ENCODE assay signal across 21 cellular contexts in genomic region chr7:11612737-11613136, GRCh38.
DNase-seq lines count a peak whose midpoint lies in the region; ATAC-seq and TF ChIP-seq lines count a peak whose summit lies in the region.
"Had no signal": no experiment of that assay in that cellular context is flagged by ENCODE, and none has a peak within 500 bp of the region (broad histone marks: within the 10 kb centered on the region; RNA-seq: fewer than 3 reads in every experiment).

No MANE protein-coding gene starts in this region.

- H4K20me1 ChIP-seq in MM.1S (ENCODE audit: insufficient read depth, low read length) = no peaks in the 10 kb centered on the region
- H4K20me1 ChIP-seq: BLaER1 had no signal

- H3K9me3 ChIP-seq in MM.1S (replicated peaks; ENCODE audit: insufficient read depth, low read length) = no peaks in the 10 kb centered on the region
- H3K9me3 ChIP-seq in HAP-1 = no peaks in the 10 kb centered on the region
- H3K9me3 ChIP-seq: BLaER1, Caco-2, gastroesophageal sphincter, Peyer's patch, SJCRH30 had no signal

- ATAC-seq in GM18868 (IDR thresholded peaks at IDR 0.05; ENCODE audit: unreplicated experiment) (peak; percentile 41), GM21576 (IDR thresholded peaks at IDR 0.05; ENCODE audit: unreplicated experiment) (peak; percentile 40), HG03039 (IDR thresholded peaks at IDR 0.05; ENCODE audit: unreplicated experiment) (peak; percentile 37)
- ATAC-seq: gastroesophageal sphincter had no signal

- in situ Hi-C loops in HAP-1 (cut with MboI; ENCODE audit: low sequenced_read_pairs) = no loop called here

- H3K36me3 ChIP-seq in MM.1S (replicated peaks; ENCODE audit: insufficient read depth, low read length) (no peaks in the 10 kb centered on the region), HAP-1 (replicated peaks) (no peaks in the 10 kb centered on the region)
- H3K36me3 ChIP-seq: BLaER1, gastroesophageal sphincter, Peyer's patch, SJCRH30 had no signal

- peak; percentile 14 for DNase-seq in MM.1S
- no peak for DNase-seq in activated CD4-positive, CD25-positive, alpha-beta regulatory T cell (lab: John Stamatoyannopoulos, UW)
- DNase-seq in HAP-1 (ENCODE audit: low spot score in 2 of 2) = no peak
- no peak for DNase-seq in DMS 273 treated with DMSO at 0.1 percent for 48 hours (lab: John Stamatoyannopoulos, UW)
- no peak for DNase-seq in DMS114 treated with DMSO at 0.1 percent for 48 hours (lab: John Stamatoyannopoulos, UW; ENCODE audit: unreplicated experiment)
- DNase-seq: ACHN; activated CD4-positive, alpha-beta T cell treated with anti-CD3 and anti-CD28 coated beads for 48 hours; activated naive CD4-positive, alpha-beta T cell treated with anti-CD3 and anti-CD28 coated beads for 36 hours; activated T-cell treated with anti-CD3 and anti-CD28 coated beads, Interleukin-2, amount 50 U/mL, for 48 hours; amniotic stem cell; Caco-2; NCI-H2081 treated with DMSO at 0.1 percent for 48 hours; NCI-H510A; nephron progenitor cell; Peyer's patch; SJCRH30 had no signal

- H3K9me2 ChIP-seq in MM.1S (replicated peaks; ENCODE audit: insufficient read depth, low read length) = no peaks in the 10 kb centered on the region

- no peak overlapping the region for H3K27ac ChIP-seq in MM.1S (ENCODE audit: low read length)
- H3K27ac ChIP-seq: BLaER1, gastroesophageal sphincter, Peyer's patch, SJCRH30 had no signal

- H3K27me3 ChIP-seq in MM.1S (replicated peaks; ENCODE audit: insufficient read depth, low read length) = no peaks in the 10 kb centered on the region
- no peaks in the 10 kb centered on the region for H3K27me3 ChIP-seq in HAP-1 (ENCODE audit: low read depth)
- H3K27me3 ChIP-seq: BLaER1, gastroesophageal sphincter, Peyer's patch, SJCRH30 had no signal

- no peak overlapping the region for H3K9ac ChIP-seq in MM.1S (ENCODE audit: low read length)
- H3K9ac ChIP-seq: BLaER1 had no signal

- no peaks in the 10 kb centered on the region for H3K79me2 ChIP-seq in MM.1S (ENCODE audit: low read length)

- no peak overlapping the region for H3K4me2 ChIP-seq in MM.1S (ENCODE audit: low read depth, low read length)
- H3K4me2 ChIP-seq: BLaER1 had no signal

- H3K4me3 ChIP-seq in MM.1S (ENCODE audit: low read length) (no peak overlapping the region), HAP-1 (no peak overlapping the region)
- H3K4me3 ChIP-seq: BLaER1, gastroesophageal sphincter, Peyer's patch, SJCRH30 had no signal

- H3F3A ChIP-seq in MM.1S (ENCODE audit: insufficient read depth, low read length) = no peaks in the 10 kb centered on the region

- H3K4me1 ChIP-seq in MM.1S (ENCODE audit: low read length) = no peaks in the 10 kb centered on the region
- H3K4me1 ChIP-seq in HAP-1 = peaks cover 14% of the 10 kb centered on the region
- H3K4me1 ChIP-seq: BLaER1, Caco-2, gastroesophageal sphincter, Peyer's patch, SJCRH30 had no signal

- TF ChIP-seq CTCF in MM.1S (IDR thresholded peaks at IDR 0.05; ENCODE audit: low read length) = no peak

- no peak overlapping the region for H2AFZ ChIP-seq in MM.1S (ENCODE audit: low read length)
